22 cellular contexts compared by ENCODE assay signal in genomic region chr7:65927489-65928448, GRCh38. TPM values are rescaled to one million over a fixed set of nuclear protein-coding genes. Genes with fewer than 3 reads are reported as not detected.
DNase-seq lines count a peak whose midpoint lies in the region; ATAC-seq and TF ChIP-seq lines count a peak whose summit lies in the region.
"Had no signal": no experiment of that assay in that cellular context is flagged by ENCODE, and none has a peak within 500 bp of the region (broad histone marks: within the 10 kb centered on the region; RNA-seq: fewer than 3 reads in every experiment).

No MANE protein-coding gene starts in this region.

- no peak overlapping the region for H3K27ac ChIP-seq in colonic mucosa
- H3K27ac ChIP-seq: gastrocnemius medialis, HL-60, testis, VCaP had no signal

- H3K4me1 ChIP-seq in Caco-2 (peaks cover 35% of the 10 kb centered on the region), colonic mucosa (no peaks in the 10 kb centered on the region)
- H3K4me1 ChIP-seq: testis had no signal

- no peak overlapping the region for H3K9ac ChIP-seq in colonic mucosa (ENCODE audit: low read depth in 2 of 2, low read length in 2 of 2)

- intact Hi-C loops in Caco-2 (cut with micrococcal nuclease; ENCODE audit: unreplicated experiment) (loop anchor here (5.0 kb wide), 1 partner anchor 55 kb away; the partner anchor contains the start of gene VKORC1L1), colonic mucosa (cut with DNase I) (no loop called here)

- POLR2A ChIA-PET in Caco-2 (lab: Charles Lee) = no interaction called here

- H3K27ac Mint-ChIP-seq in Caco-2 (ENCODE audit: unreplicated experiment) (no peak overlapping the region), nephron progenitor cell (peak overlapping the region; percentile 95)

- H3K36me3 ChIP-seq in Caco-2 (ENCODE audit: control insufficient read depth, insufficient read depth, low read length) (no peaks in the 10 kb centered on the region), colonic mucosa (no peaks in the 10 kb centered on the region)
- H3K36me3 ChIP-seq: gastrocnemius medialis had no signal

- H3K27me3 Mint-ChIP-seq in Caco-2 (ENCODE audit: insufficient read depth, unreplicated experiment) (no peaks in the 10 kb centered on the region), nephron progenitor cell (ENCODE audit: low read depth, poor library complexity) (no peaks in the 10 kb centered on the region)

- ATAC-seq in HG03342 (IDR thresholded peaks at IDR 0.05; ENCODE audit: unreplicated experiment) = no peak
- no peak for ATAC-seq in activated CD4-positive, CD25-positive, alpha-beta regulatory T cell treated with anti-CD3 and anti-CD28 coated beads, Interleukin-2, amount 50 U/mL, for 24 hours
- ATAC-seq: gastrocnemius medialis had no signal

- H3K36me3 Mint-ChIP-seq in Caco-2 (ENCODE audit: insufficient read depth, unreplicated experiment) = no peaks in the 10 kb centered on the region
- no peaks in the 10 kb centered on the region for H3K36me3 Mint-ChIP-seq in nephron progenitor cell (ENCODE audit: low read depth)

- no peak overlapping the region for H3K4me3 ChIP-seq in Caco-2 (ENCODE audit: low read depth, low read length)
- H3K4me3 ChIP-seq in colonic mucosa = no peak overlapping the region
- H3K4me3 ChIP-seq: gastrocnemius medialis, testis had no signal

- DNase-seq in Caco-2 = peak; percentile 77 to 88
- peak; percentile 86 for DNase-seq in HuH-7 (ENCODE audit: low spot score)
- peak; percentile 45 for DNase-seq in colonic mucosa
- DNase-seq in nephron progenitor cell = no peak
- DNase-seq in iPS-NIHi11 (ENCODE audit: low spot score) = no peak
- DNase-seq: activated CD4-positive, alpha-beta T cell treated with anti-CD3 and anti-CD28 coated beads, Interleukin-2, amount 50 U/mL, for 4 hours; activated naive CD4-positive, alpha-beta T cell; activated T-cell treated with anti-CD3 and anti-CD28 coated beads for 4 hours; amygdala; central memory CD4-positive, alpha-beta T cell; gastrocnemius medialis; GF-D8; H7; left cardiac atrium; NCI-H2029 treated with DMSO at 0.1 percent for 48 hours; NCI-H510A; nucleus accumbens; testis had no signal

- no peak for TF ChIP-seq CTCF in Caco-2 (IDR thresholded peaks at IDR 0.05; ENCODE audit: insufficient read depth in 1 of 2, low read depth in 1 of 2, low read length in 1 of 2, severe bottlenecking in 1 of 2, unreplicated experiment in 1 of 2)
- no peak for TF ChIP-seq CTCF in colonic mucosa (IDR thresholded peaks at IDR 0.05)
- TF ChIP-seq CTCF in nephron progenitor cell (IDR thresholded peaks at IDR 0.05) = no peak

- CTCF ChIA-PET in Caco-2 (lab: Charles Lee) = interaction anchor here (0.8 kb wide), 1 partner anchor 33 kb away, joined by 3 read pairs; no protein-coding TSS in a partner anchor

- BruUV-seq in Caco-2 (replicated peaks; lab: Mats Ljungman, UMichigan) = no TSS peak

- H3K9me3 Mint-ChIP-seq in Caco-2 (ENCODE audit: unreplicated experiment) (no peaks in the 10 kb centered on the region), nephron progenitor cell (no peaks in the 10 kb centered on the region)

- H3K4me1 Mint-ChIP-seq in Caco-2 (ENCODE audit: low read depth, unreplicated experiment) = peaks cover 19% of the 10 kb centered on the region
- H3K4me1 Mint-ChIP-seq in nephron progenitor cell = peaks cover 2% of the 10 kb centered on the region

- no peaks in the 10 kb centered on the region for H3K9me3 ChIP-seq in Caco-2
- no peaks in the 10 kb centered on the region for H3K9me3 ChIP-seq in colonic mucosa
- H3K9me3 ChIP-seq: gastrocnemius medialis, testis had no signal

- H3K4me3 Mint-ChIP-seq in Caco-2 (ENCODE audit: unreplicated experiment) (peak overlapping the region; percentile 13), nephron progenitor cell (no peak overlapping the region)

- no peaks in the 10 kb centered on the region for H3K27me3 ChIP-seq in Caco-2 (replicated peaks; ENCODE audit: control insufficient read depth, insufficient read depth, low read length)
- no peaks in the 10 kb centered on the region for H3K27me3 ChIP-seq in colonic mucosa
- H3K27me3 ChIP-seq: gastrocnemius medialis, testis had no signal

RNA-seq across cellular contexts. Expression of gene GUSB, which starts 54.2 kb away (rescaled TPM):
- total RNA-seq in Caco-2 (2022) (71.3 and 80.0 TPM in 2 replicates), colonic mucosa (10 to 100 TPM; 63.7 to 80.0 TPM)

RNA-seq across cellular contexts. Expression of gene VKORC1L1, which starts 54.9 kb away (rescaled TPM):
- total RNA-seq in Caco-2 (2022) = 35.2 and 35.5 TPM in 2 replicates
- total RNA-seq in colonic mucosa = 10 to 100 TPM; 21.3 to 26.0 TPM

Comparison
In these comparisons a context has a peak if more than half of its experiments do, and no peak if none do; other contexts are left out.
1. DNase-seq: peak in Caco-2 (2 of 2), HuH-7 (single experiment) and colonic mucosa (single experiment); none in nephron progenitor cell (single experiment) and iPS-NIHi11 (single experiment).